8 cellular contexts compared by ENCODE assay signal in the genomic region with DNA sequence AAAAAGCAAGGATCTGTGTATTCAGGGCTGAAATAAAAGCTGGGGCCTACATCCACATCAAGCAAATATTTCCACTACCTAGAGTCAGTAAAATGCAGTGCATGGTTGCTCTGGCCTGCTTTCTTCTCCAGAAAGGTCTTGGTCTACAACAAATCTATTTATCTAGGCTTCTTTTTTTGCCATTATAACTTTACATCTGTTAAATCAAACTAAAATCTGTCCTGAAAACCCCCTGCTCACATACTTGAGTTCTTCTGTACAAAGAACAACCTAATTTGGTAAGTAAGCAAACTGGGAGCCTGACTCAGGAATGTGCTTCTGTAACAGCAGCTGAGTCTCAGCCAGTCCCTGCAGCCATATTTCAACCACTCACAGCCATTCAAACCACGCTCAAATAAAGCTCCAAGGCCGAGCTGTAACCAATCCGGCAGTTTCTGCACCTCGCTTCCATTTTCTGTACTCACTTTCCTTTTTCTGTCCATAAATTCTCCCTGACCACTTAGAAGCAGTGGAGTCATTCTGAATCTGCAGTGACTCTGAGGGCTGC.
DNase-seq lines count a peak whose midpoint lies in the region; ATAC-seq and TF ChIP-seq lines count a peak whose summit lies in the region.

No MANE protein-coding gene starts in this region.

- H3K4me1 ChIP-seq in CD4-positive, CD25-positive, alpha-beta regulatory T cell (ENCODE audit: control insufficient read depth, insufficient read depth, low read length, poor library complexity, severe bottlenecking): peaks cover 3% of the 10 kb centered on the region
- peaks cover 83% of the 10 kb centered on the region for H3K4me1 ChIP-seq in left ventricle myocardium inferior
- peaks cover 51% of the 10 kb centered on the region for H3K4me1 ChIP-seq in psoas muscle

- 28 to 68% (median 44%) methylated on average over 4 of the region's 4 CpGs for WGBS in psoas muscle, 3 donors

- H3K4me1 Mint-ChIP-seq in CD4-positive, CD25-positive, alpha-beta regulatory T cell: peaks cover 13 to 21% (median 18%) of the 10 kb centered on the region in 4 donors
- peaks cover 27% of the 10 kb centered on the region for H3K4me1 Mint-ChIP-seq in activated T-helper 17 cell treated with anti-CD3 and anti-CD28 coated beads, Interleukin-2, amount 50 U/mL, for 72 hours

- H3K4me3 Mint-ChIP-seq in CD4-positive, CD25-positive, alpha-beta regulatory T cell: no peak overlapping the region
- H3K4me3 Mint-ChIP-seq in activated T-helper 17 cell treated with anti-CD3 and anti-CD28 coated beads, Interleukin-2, amount 50 U/mL, for 72 hours: peak overlapping the region; percentile 52

- peaks cover 0 to 23% (median 6%) of the 10 kb centered on the region in 7 donors for H3K9me3 Mint-ChIP-seq in CD4-positive, CD25-positive, alpha-beta regulatory T cell
- H3K9me3 Mint-ChIP-seq in activated T-helper 17 cell treated with anti-CD3 and anti-CD28 coated beads, Interleukin-2, amount 50 U/mL, for 72 hours: peaks cover 22% of the 10 kb centered on the region

- H3K27ac Mint-ChIP-seq in CD4-positive, CD25-positive, alpha-beta regulatory T cell: peak overlapping the region in 2 of 3 donors; percentile 1
- peak overlapping the region; percentile 37 for H3K27ac Mint-ChIP-seq in activated T-helper 17 cell treated with anti-CD3 and anti-CD28 coated beads, Interleukin-2, amount 50 U/mL, for 72 hours

- no peak for ATAC-seq in CD4-positive, CD25-positive, alpha-beta regulatory T cell (ENCODE audit: low read depth in 2 of 2)
- ATAC-seq in activated T-helper 17 cell treated with anti-CD3 and anti-CD28 coated beads, Interleukin-2, amount 50 U/mL, for 72 hours (replicated peaks): no peak
- ATAC-seq in psoas muscle: peak; percentile 58 to 69 (median 62)

- H3K36me3 Mint-ChIP-seq in CD4-positive, CD25-positive, alpha-beta regulatory T cell: peaks cover 21% of the 10 kb centered on the region
- H3K36me3 Mint-ChIP-seq in activated T-helper 17 cell treated with anti-CD3 and anti-CD28 coated beads, Interleukin-2, amount 50 U/mL, for 72 hours (ENCODE audit: low read depth): peaks cover 26% of the 10 kb centered on the region

- TF ChIP-seq CTCF in left ventricle myocardium inferior (IDR thresholded peaks at IDR 0.05; ENCODE audit: borderline replicate concordance): no peak
- TF ChIP-seq CTCF in psoas muscle (IDR thresholded peaks at IDR 0.05): no peak

- H3K4me3 ChIP-seq in CD4-positive, CD25-positive, alpha-beta regulatory T cell (ENCODE audit: low read depth, low read length): no peak overlapping the region
- H3K4me3 ChIP-seq in left ventricle myocardium inferior (no peak overlapping the region), psoas muscle (no peak overlapping the region)

- H3K9me3 ChIP-seq in CD4-positive, CD25-positive, alpha-beta regulatory T cell (ENCODE audit: control insufficient read depth in 2 of 2, low read length in 2 of 2): peaks cover 0 to 2% of the 10 kb centered on the region in 2 experiments
- no peaks in the 10 kb centered on the region for H3K9me3 ChIP-seq in left ventricle myocardium inferior (replicated peaks)
- no peaks in the 10 kb centered on the region for H3K9me3 ChIP-seq in psoas muscle

- no peak for DNase-seq in CD4-positive, CD25-positive, alpha-beta regulatory T cell
- DNase-seq in left ventricle myocardium inferior (no peak), psoas muscle (no peak), ecto neural progenitor cell (ENCODE audit: low spot score) (no peak), RPMI8226 (no peak), NOMO-1 treated with DMSO at 0.1 percent for 48 hours (lab: John Stamatoyannopoulos, UW; ENCODE audit: unreplicated experiment) (no peak), GF-D8 (lab: John Stamatoyannopoulos, UW) (no peak)

- intact Hi-C loops in left ventricle myocardium inferior (cut with micrococcal nuclease): no loop called here
- intact Hi-C loops in psoas muscle (cut with DNase I): no loop called here

- no peaks in the 10 kb centered on the region for H3K27me3 Mint-ChIP-seq in CD4-positive, CD25-positive, alpha-beta regulatory T cell
- H3K27me3 Mint-ChIP-seq in activated T-helper 17 cell treated with anti-CD3 and anti-CD28 coated beads, Interleukin-2, amount 50 U/mL, for 72 hours: no peaks in the 10 kb centered on the region

- no peak overlapping the region for H3K27ac ChIP-seq in CD4-positive, CD25-positive, alpha-beta regulatory T cell (ENCODE audit: insufficient read depth, low read length, poor library complexity, severe bottlenecking)
- H3K27ac ChIP-seq in left ventricle myocardium inferior (replicated peaks): peak overlapping the region; percentile 85
- peak overlapping the region; percentile 90 for H3K27ac ChIP-seq in psoas muscle

- no peaks in the 10 kb centered on the region for H3K27me3 ChIP-seq in CD4-positive, CD25-positive, alpha-beta regulatory T cell (ENCODE audit: control insufficient read depth, insufficient read depth, low read length)
- H3K27me3 ChIP-seq in left ventricle myocardium inferior (ENCODE audit: low read depth) (no peaks in the 10 kb centered on the region), psoas muscle (ENCODE audit: insufficient read depth in 3 of 3, low read length in 2 of 3) (no peaks in the 10 kb centered on the region)

- no peaks in the 10 kb centered on the region for H3K36me3 ChIP-seq in CD4-positive, CD25-positive, alpha-beta regulatory T cell (ENCODE audit: control insufficient read depth, insufficient read depth, low read length)
- H3K36me3 ChIP-seq in left ventricle myocardium inferior: peaks cover 24% of the 10 kb centered on the region
- peaks cover 0 to 9% of the 10 kb centered on the region in 2 donors for H3K36me3 ChIP-seq in psoas muscle (ENCODE audit: insufficient read depth in 1 of 2, low read depth in 1 of 2)

Comparison
In these comparisons a context has a peak if more than half of its experiments do, and no peak if none do; other contexts are left out.
1. ATAC-seq: peak in psoas muscle (4 of 4); none in CD4-positive, CD25-positive, alpha-beta regulatory T cell (0 of 2) and activated T-helper 17 cell treated with anti-CD3 and anti-CD28 coated beads, Interleukin-2, amount 50 U/mL, for 72 hours (single experiment).